In genomic region chr18:45764000-45764686, GRCh38 we compare ENCODE assay signal across 12 cellular contexts. TPM values are rescaled to one million over a fixed set of nuclear protein-coding genes. Genes with fewer than 3 reads are reported as not detected.
DNase-seq lines count a peak whose midpoint lies in the region; ATAC-seq and TF ChIP-seq lines count a peak whose summit lies in the region.
"Had no signal": no experiment of that assay in that cellular context is flagged by ENCODE, and none has a peak within 500 bp of the region (broad histone marks: within the 10 kb centered on the region; RNA-seq: fewer than 3 reads in every experiment).

No MANE protein-coding gene starts in this region.

- no peaks in the 10 kb centered on the region for H3K9me3 ChIP-seq in colonic mucosa

- no peak for ATAC-seq in activated naive CD4-positive, alpha-beta T cell treated with anti-CD3 and anti-CD28 coated beads, Interleukin-2, amount 50 U/mL, for 72 hours
- ATAC-seq in esophagus mucosa = peak; percentile 48
- peak; percentile 32 for ATAC-seq in stimulated activated naive CD8-positive, alpha-beta T cell treated with anti-CD3 and anti-CD28 coated beads, Interleukin-15, Interleukin-2, amounts not matched to agents 100 U/mL and 50 U/mL, for 24 hours

- no peak overlapping the region for H3K4me3 ChIP-seq in colonic mucosa
- H3K4me3 ChIP-seq: cardiac muscle cell had no signal

- no peaks in the 10 kb centered on the region for H3K36me3 ChIP-seq in colonic mucosa
- H3K36me3 ChIP-seq: cardiac muscle cell had no signal

- intact Hi-C loops in activated naive CD4-positive, alpha-beta T cell treated with anti-CD3 and anti-CD28 coated beads for 36 hours (cut with micrococcal nuclease) = no loop called here
- intact Hi-C loops in colonic mucosa (cut with DNase I) = loop anchor here (10.0 kb wide), 1 partner anchor 49 kb away; no protein-coding TSS in a partner anchor

- H3K27me3 Mint-ChIP-seq in activated naive CD4-positive, alpha-beta T cell treated with anti-CD3 and anti-CD28 coated beads for 36 hours (ENCODE audit: low read depth) = peaks cover 4% of the 10 kb centered on the region

- H3K36me3 Mint-ChIP-seq in activated naive CD4-positive, alpha-beta T cell treated with anti-CD3 and anti-CD28 coated beads for 36 hours (ENCODE audit: low read depth) = no peaks in the 10 kb centered on the region
- H3K36me3 Mint-ChIP-seq in activated naive CD4-positive, alpha-beta T cell treated with anti-CD3 and anti-CD28 coated beads, Interleukin-2, amount 50 U/mL, for 72 hours = no peaks in the 10 kb centered on the region

- no peak overlapping the region for H3K4me3 Mint-ChIP-seq in activated naive CD4-positive, alpha-beta T cell treated with anti-CD3 and anti-CD28 coated beads for 36 hours

- H3K27ac Mint-ChIP-seq in activated naive CD4-positive, alpha-beta T cell treated with anti-CD3 and anti-CD28 coated beads for 36 hours = no peak overlapping the region
- H3K27ac Mint-ChIP-seq in activated naive CD4-positive, alpha-beta T cell treated with anti-CD3 and anti-CD28 coated beads, Interleukin-2, amount 50 U/mL, for 72 hours = no peak overlapping the region

- no peaks in the 10 kb centered on the region for H3K9me3 Mint-ChIP-seq in activated naive CD4-positive, alpha-beta T cell treated with anti-CD3 and anti-CD28 coated beads for 36 hours
- no peaks in the 10 kb centered on the region for H3K9me3 Mint-ChIP-seq in activated naive CD4-positive, alpha-beta T cell treated with anti-CD3 and anti-CD28 coated beads, Interleukin-2, amount 50 U/mL, for 72 hours

- H3K27me3 ChIP-seq in colonic mucosa = no peaks in the 10 kb centered on the region
- H3K27me3 ChIP-seq: cardiac muscle cell had no signal

- TF ChIP-seq CTCF in colonic mucosa (IDR thresholded peaks at IDR 0.05) = no peak

- no peaks in the 10 kb centered on the region for H3K4me1 Mint-ChIP-seq in activated naive CD4-positive, alpha-beta T cell treated with anti-CD3 and anti-CD28 coated beads for 36 hours (ENCODE audit: low read depth)

- CTCF ChIA-PET in activated naive CD4-positive, alpha-beta T cell treated with anti-CD3 and anti-CD28 coated beads for 36 hours (lab: Charles Lee) = interaction anchor here (0.6 to 1.3 kb wide), 3 partner anchors 11 to 210 kb away, joined by 3 to 4 read pairs (median 3); no protein-coding TSS in a partner anchor

- DNase-seq in activated naive CD4-positive, alpha-beta T cell treated with anti-CD3 and anti-CD28 coated beads for 36 hours = peak; percentile 7
- DNase-seq in activated naive CD4-positive, alpha-beta T cell treated with anti-CD3 and anti-CD28 coated beads, Interleukin-2, amount 50 U/mL, for 72 hours (ENCODE audit: low spot score in 2 of 2) = no peak
- DNase-seq in NOMO-1 treated with DMSO at 0.1 percent for 48 hours (lab: John Stamatoyannopoulos, UW; ENCODE audit: unreplicated experiment) = peak; percentile 44
- no peak for DNase-seq in stimulated activated naive CD8-positive, alpha-beta T cell treated with anti-CD3 and anti-CD28 coated beads, Interleukin-15, Interleukin-2, amounts not matched to agents 100 U/mL and 50 U/mL, for 24 hours
- no peak for DNase-seq in stimulated activated CD4-positive, alpha-beta T cell treated with anti-CD3 and anti-CD28 coated beads, Interleukin-15, amount 100 ng/mL, for 24 hours
- DNase-seq in NCI-H1092 treated with DMSO at 0.1 percent for 48 hours (lab: John Stamatoyannopoulos, UW) = no peak
- DNase-seq in colonic mucosa = no peak
- DNase-seq: activated CD4-positive, alpha-beta T cell treated with anti-CD3 and anti-CD28 coated beads, Interleukin-2, amount 50 U/mL, for 1 hour; NK-92 treated with Interleukin-12 subunit alpha and Interleukin-12 subunit beta, amount 100 ng/mL, for 24 hours; posterior cingulate gyrus had no signal

- H3K9ac ChIP-seq in colonic mucosa (ENCODE audit: low read depth in 2 of 2, low read length in 2 of 2) = no peak overlapping the region

- no peaks in the 10 kb centered on the region for H3K4me1 ChIP-seq in colonic mucosa

- H3K27ac ChIP-seq in colonic mucosa = no peak overlapping the region
- H3K27ac ChIP-seq: cardiac muscle cell had no signal

RNA-seq across cellular contexts. Expression of gene SLC14A1, which starts 40.2 kb away (rescaled TPM):
- under 1 TPM; 0.26 to 0.74 TPM for total RNA-seq in activated naive CD4-positive, alpha-beta T cell treated with anti-CD3 and anti-CD28 coated beads for 36 hours
- total RNA-seq in activated naive CD4-positive, alpha-beta T cell treated with anti-CD3 and anti-CD28 coated beads, Interleukin-2, amount 50 U/mL, for 72 hours = under 1 TPM; 0.14 to 0.54 TPM
- total RNA-seq in esophagus mucosa = 0.52 TPM
- total RNA-seq in colonic mucosa = under 1 TPM; 0.32 to 0.52 TPM
- total RNA-seq: cardiac muscle cell had no signal

Comparison
In these comparisons a context has a peak if more than half of its experiments do, and no peak if none do; other contexts are left out.
1. DNase-seq: peak in activated naive CD4-positive, alpha-beta T cell treated with anti-CD3 and anti-CD28 coated beads for 36 hours (single experiment) and NOMO-1 treated with DMSO at 0.1 percent for 48 hours (single experiment); none in activated naive CD4-positive, alpha-beta T cell treated with anti-CD3 and anti-CD28 coated beads, Interleukin-2, amount 50 U/mL, for 72 hours (0 of 2), stimulated activated naive CD8-positive, alpha-beta T cell treated with anti-CD3 and anti-CD28 coated beads, Interleukin-15, Interleukin-2, amounts not matched to agents 100 U/mL and 50 U/mL, for 24 hours (single experiment), stimulated activated CD4-positive, alpha-beta T cell treated with anti-CD3 and anti-CD28 coated beads, Interleukin-15, amount 100 ng/mL, for 24 hours (single experiment), NCI-H1092 treated with DMSO at 0.1 percent for 48 hours (single experiment) and colonic mucosa (single experiment).
2. ATAC-seq: peak in esophagus mucosa (single experiment) and stimulated activated naive CD8-positive, alpha-beta T cell treated with anti-CD3 and anti-CD28 coated beads, Interleukin-15, Interleukin-2, amounts not matched to agents 100 U/mL and 50 U/mL, for 24 hours (single experiment); none in activated naive CD4-positive, alpha-beta T cell treated with anti-CD3 and anti-CD28 coated beads, Interleukin-2, amount 50 U/mL, for 72 hours (0 of 2).